ENCODE assay signal across 28 cellular contexts in genomic region chr6:40516429-40516828, GRCh38.
"Had no signal": no experiment of that assay in that cellular context is flagged by ENCODE, and none has a peak within 500 bp of the region (broad histone marks: within the 10 kb centered on the region; RNA-seq: fewer than 3 reads in every experiment).

No MANE protein-coding gene starts in this region.

- H3K27ac Mint-ChIP-seq: mesothelial cell of epicardium; natural killer cell; nephron progenitor cell; stimulated activated naive B cell treated with anti-CD40 and anti-IgM and Interleukin-4, amounts not matched to agents 10 μg/mL and 1 μg/mL and 100 μg/mL, for 72 hours; stimulated activated naive CD8-positive, alpha-beta T cell treated with anti-CD3 and anti-CD28 coated beads, Interleukin-15, Interleukin-2, amounts not matched to agents 100 ng/mL and 50 ng/mL, for 24 hours had no signal

- H3K36me3 Mint-ChIP-seq: mesothelial cell of epicardium; naive B cell; natural killer cell; stimulated activated naive B cell treated with anti-CD40 and anti-IgM and Interleukin-4, amounts not matched to agents 10 μg/mL and 1 μg/mL and 100 μg/mL, for 72 hours had no signal

- FAIRE-seq: pancreas, urothelium cell line had no signal

- H3K9me3 ChIP-seq: left ventricle myocardium inferior, pancreas, prostate gland, suprapubic skin, thoracic aorta, tibial artery, upper lobe of right lung had no signal

- H3K4me3 Mint-ChIP-seq: mesothelial cell of epicardium; naive B cell; natural killer cell; nephron progenitor cell; stimulated activated naive B cell treated with anti-CD40 and anti-IgM and Interleukin-4, amounts not matched to agents 10 μg/mL and 1 μg/mL and 100 μg/mL, for 72 hours; stimulated activated naive CD8-positive, alpha-beta T cell treated with anti-CD3 and anti-CD28 coated beads, Interleukin-15, Interleukin-2, amounts not matched to agents 100 ng/mL and 50 ng/mL, for 24 hours had no signal

- H3K27ac ChIP-seq: left ventricle myocardium inferior, pancreas, prostate gland, skin epidermis, suprapubic skin, thoracic aorta, tibial artery, upper lobe of right lung had no signal

- DNase-seq: islet precursor cell; left ventricle myocardium inferior; mesendoderm; naive B cell; natural killer cell; nephron progenitor cell; nucleus accumbens; pancreas; posterior cingulate gyrus; retina; right cardiac atrium; stimulated activated CD4-positive, alpha-beta T cell treated with anti-CD3 and anti-CD28 coated beads, Interleukin-12 subunit alpha, Interleukin-12 subunit beta, amount 100 ng/mL, for 4 hours; stimulated activated CD4-positive, alpha-beta T cell treated with anti-CD3 and anti-CD28 coated beads, Interleukin-15, amount 100 ng/mL, for 24 hours; stimulated activated CD4-positive, alpha-beta T cell treated with anti-CD3 and anti-CD28 coated beads, Interleukin-2, amount 100 ng/mL, for 24 hours; stimulated activated CD4-positive, alpha-beta T cell treated with anti-CD3 and anti-CD28 coated beads, Interleukin-4, amount 100 ng/mL, for 1 hour; stimulated activated naive B cell treated with anti-CD40 and anti-IgM and Interleukin-4, amounts not matched to agents 10 μg/mL and 1 μg/mL and 100 μg/mL, for 72 hours; tibial artery; trophoblast cell; upper lobe of right lung had no signal

- H3K4me1 Mint-ChIP-seq: mesothelial cell of epicardium; naive B cell; nephron progenitor cell; stimulated activated naive B cell treated with anti-CD40 and anti-IgM and Interleukin-4, amounts not matched to agents 10 μg/mL and 1 μg/mL and 100 μg/mL, for 72 hours had no signal

- H3K4me3 ChIP-seq: left ventricle myocardium inferior, lung, pancreas, prostate gland, skin epidermis, suprapubic skin, thoracic aorta, tibial artery, upper lobe of right lung had no signal

- ATAC-seq: natural killer cell; pancreas; right cardiac atrium; sciatic nerve; stimulated activated naive B cell treated with anti-CD40 and anti-IgM and Interleukin-4, amounts not matched to agents 10 μg/mL and 1 μg/mL and 100 μg/mL, for 72 hours; upper lobe of right lung had no signal

- H3K27me3 ChIP-seq: pancreas had no signal

- H3K4me1 ChIP-seq: pancreas, prostate gland, suprapubic skin, upper lobe of right lung had no signal

- H3K36me3 ChIP-seq: left ventricle myocardium inferior, pancreas, prostate gland, suprapubic skin, thoracic aorta, tibial artery, upper lobe of right lung had no signal

- H3K9me3 Mint-ChIP-seq: mesothelial cell of epicardium; naive B cell; natural killer cell; nephron progenitor cell; stimulated activated naive B cell treated with anti-CD40 and anti-IgM and Interleukin-4, amounts not matched to agents 10 μg/mL and 1 μg/mL and 100 μg/mL, for 72 hours; stimulated activated naive CD8-positive, alpha-beta T cell treated with anti-CD3 and anti-CD28 coated beads, Interleukin-15, Interleukin-2, amounts not matched to agents 100 ng/mL and 50 ng/mL, for 24 hours had no signal
